In genomic region chr22:36425977-36426523, GRCh38 we compare ENCODE assay signal across 1 cellular context.
TF ChIP-seq lines count a peak whose summit lies in the region.

No MANE protein-coding gene starts in this region.

TF ChIP-seq in K562, 482 proteins besides CTCF, POLR2A, EP300 and RAD21 (continued from another document and continues in another):
- TF ChIP-seq CBFA2T2 (conservative IDR thresholded peaks at IDR 0.05) (peak; percentile 24; the same call in 1 of the 2 replicates), VEZF1 (CRISPR knock-in tag; IDR thresholded peaks at IDR 0.05) (peak; percentile 48), ZNF512 (tag; IDR thresholded peaks at IDR 0.05) (peak; percentile 20), ERF (CRISPR knock-in tag; IDR thresholded peaks at IDR 0.05) (no peak), ZNF232 (CRISPR knock-in tag; IDR thresholded peaks at IDR 0.05) (no peak), ZNF77 (CRISPR knock-in tag; IDR thresholded peaks at IDR 0.05) (no peak), FOXK1 (CRISPR knock-in tag; IDR thresholded peaks at IDR 0.05; ENCODE audit: borderline replicate concordance) (no peak), HMG20A (CRISPR knock-in tag; conservative IDR thresholded peaks at IDR 0.05) (no peak), KLF1 (tag; IDR thresholded peaks at IDR 0.05) (no peak), DDX20 (tag; IDR thresholded peaks at IDR 0.05; ENCODE audit: low read depth) (no peak), THRAP3 (IDR thresholded peaks at IDR 0.05; ENCODE audit: borderline replicate concordance) (0 out of 2 replicates have a peak, but pooled peaks have one; percentile 33), ZSCAN32 (CRISPR knock-in tag; IDR thresholded peaks at IDR 0.05) (no peak), RFX7 (CRISPR knock-in tag; IDR thresholded peaks at IDR 0.05) (no peak), BHLHE40 (IDR thresholded peaks at IDR 0.05; ENCODE audit: low read length) (no peak), PYGO2 (tag; IDR thresholded peaks at IDR 0.05) (no peak), ZNF263 (CRISPR knock-in tag; IDR thresholded peaks at IDR 0.05; ENCODE audit: borderline replicate concordance) (no peak), RNF219 (CRISPR knock-in tag; IDR thresholded peaks at IDR 0.05) (no peak), NR3C1 (CRISPR knock-in tag; IDR thresholded peaks at IDR 0.05) (no peak), MAFK (IDR thresholded peaks at IDR 0.05; ENCODE audit: low read length) (no peak), ETV6 (IDR thresholded peaks at IDR 0.05; ENCODE audit: borderline replicate concordance in 1 of 2, low read depth in 2 of 2, low read length in 1 of 2) (0 out of 4 replicates have a peak, but pooled peaks of 1 of the 2 experiments have one; percentile 45), ETV6 (CRISPR knock-in tag; IDR thresholded peaks at IDR 0.05; ENCODE audit: borderline replicate concordance) (no peak), U2AF2 (optimal IDR thresholded peaks at IDR 0.05; ENCODE audit: low read depth, low read length) (no peak), ZZZ3 (IDR thresholded peaks at IDR 0.05) (no peak), ZNF707 (CRISPR knock-in tag; conservative IDR thresholded peaks at IDR 0.05) (no peak), ELF4 (CRISPR knock-in tag; IDR thresholded peaks at IDR 0.05) (no peak), NUFIP1 (IDR thresholded peaks at IDR 0.05; ENCODE audit: partially characterized antibody) (no peak), E2F8 (IDR thresholded peaks at IDR 0.05; ENCODE audit: low read depth, partially characterized antibody) (no peak), KAT8 (IDR thresholded peaks at IDR 0.05; ENCODE audit: low read depth) (no peak), MEF2A (IDR thresholded peaks at IDR 0.05; ENCODE audit: control insufficient read depth, low read depth, low read length) (no peak), PHF21A (IDR thresholded peaks at IDR 0.05; ENCODE audit: borderline replicate concordance, low read depth) (no peak), RAD51 (IDR thresholded peaks at IDR 0.05; ENCODE audit: borderline replicate concordance, low read depth) (0 out of 2 replicates have a peak, but pooled peaks have one; percentile 22), NCOA6 (IDR thresholded peaks at IDR 0.05) (no peak), ETV5 (CRISPR knock-in tag; IDR thresholded peaks at IDR 0.05; ENCODE audit: low read depth) (peak; percentile 44; the same call in 1 of the 2 replicates), YY1 (IDR thresholded peaks at IDR 0.05; ENCODE audit: borderline replicate concordance in 1 of 3, control insufficient read depth in 1 of 3, extremely low read depth in 1 of 3, insufficient read depth in 3 of 3, insufficient read length in 1 of 3, insufficient replicate concordance in 2 of 3, low read depth in 1 of 3, low read length in 2 of 3) (no peak), ZNF224 (CRISPR knock-in tag; IDR thresholded peaks at IDR 0.05) (no peak), NFATC3 (IDR thresholded peaks at IDR 0.05) (no peak), ZNF76 (CRISPR knock-in tag; IDR thresholded peaks at IDR 0.05; ENCODE audit: borderline replicate concordance) (no peak), GATAD2B (IDR thresholded peaks at IDR 0.05; ENCODE audit: borderline replicate concordance) (no peak), ATF6 (CRISPR knock-in tag; IDR thresholded peaks at IDR 0.05) (no peak), ILF3 (IDR thresholded peaks at IDR 0.05; ENCODE audit: borderline replicate concordance) (no peak), PHB2 (IDR thresholded peaks at IDR 0.05; ENCODE audit: low read depth) (0 out of 2 replicates have a peak, but pooled peaks have one; percentile 10), SMAD2 (IDR thresholded peaks at IDR 0.05; ENCODE audit: low read depth, low read length) (no peak), NR2C2 (CRISPR knock-in tag; IDR thresholded peaks at IDR 0.05) (peak; percentile 95), NR2C2 (tag; IDR thresholded peaks at IDR 0.05) (peak; percentile 94), ARID4B (CRISPR knock-in tag; IDR thresholded peaks at IDR 0.05) (no peak), BDP1 (IDR thresholded peaks at IDR 0.05; ENCODE audit: insufficient read depth, insufficient read length) (no peak), GABPA (tag; conservative IDR thresholded peaks at IDR 0.05; ENCODE audit: low read depth) (peak; percentile 71), THAP12 (CRISPR knock-in tag; IDR thresholded peaks at IDR 0.05) (no peak), ATF4 (CRISPR knock-in tag; IDR thresholded peaks at IDR 0.05) (no peak), ID3 (CRISPR knock-in tag; IDR thresholded peaks at IDR 0.05) (no peak), ID3 (tag; IDR thresholded peaks at IDR 0.05) (no peak), HIVEP1 (CRISPR knock-in tag; IDR thresholded peaks at IDR 0.05) (no peak)
